In the genomic region with DNA sequence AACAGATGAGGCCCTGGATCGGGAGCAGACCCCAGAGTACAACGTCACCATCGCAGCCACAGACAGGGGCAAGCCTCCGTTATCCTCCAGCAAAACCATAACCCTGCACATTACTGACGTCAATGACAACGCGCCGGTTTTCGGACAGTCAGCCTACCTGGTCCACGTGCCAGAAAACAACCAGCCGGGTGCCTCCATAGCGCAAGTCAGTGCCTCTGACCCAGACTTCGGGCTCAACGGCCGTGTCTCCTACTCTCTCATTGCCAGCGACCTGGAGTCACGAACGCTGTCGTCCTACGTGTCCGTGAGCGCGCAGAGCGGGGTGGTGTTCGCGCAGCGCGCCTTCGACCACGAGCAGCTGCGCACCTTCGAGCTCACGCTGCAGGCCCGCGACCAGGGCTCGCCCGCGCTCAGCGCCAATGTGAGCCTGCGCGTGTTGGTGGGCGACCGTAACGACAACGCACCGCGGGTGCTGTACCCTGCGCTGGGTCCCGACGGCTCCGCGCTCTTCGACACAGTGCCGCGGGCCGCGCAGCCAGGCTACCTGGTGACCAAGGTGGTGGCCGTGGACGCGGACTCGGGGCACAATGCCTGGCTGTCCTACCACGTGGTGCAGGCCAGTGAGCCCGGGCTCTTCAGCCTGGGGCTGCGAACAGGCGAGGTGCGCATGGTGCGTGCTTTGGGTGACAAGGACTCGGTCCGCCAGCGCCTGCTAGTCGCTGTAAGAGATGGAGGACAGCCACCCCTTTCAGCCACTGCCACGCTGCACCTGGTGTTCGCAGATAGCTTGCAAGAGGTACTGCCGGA, we compare ENCODE assay signal across 24 cellular contexts. TPM values are rescaled to one million over a fixed set of nuclear protein-coding genes. Genes with fewer than 3 reads are reported as not detected.
DNase-seq lines count a peak whose midpoint lies in the region; ATAC-seq, FAIRE-seq and TF ChIP-seq lines count a peak whose summit lies in the region.
"Had no signal": no experiment of that assay in that cellular context is flagged by ENCODE, and none has a peak within 500 bp of the region (broad histone marks: within the 10 kb centered on the region; RNA-seq: fewer than 3 reads in every experiment).

No MANE protein-coding gene starts in this region.

- no peak overlapping the region for H2AFZ ChIP-seq in HepG2 (ENCODE audit: low read length)
- H2AFZ ChIP-seq: hepatocyte had no signal

- H3K27me3 Mint-ChIP-seq in activated CD8-positive, alpha-beta T cell treated with anti-CD3 and anti-CD28 coated beads, Interleukin-2, amount 10 ng/mL, durations not matched to agents 7 days and 5 days (ENCODE audit: low read depth) = peaks cover 68% of the 10 kb centered on the region
- peaks cover 72% of the 10 kb centered on the region for H3K27me3 Mint-ChIP-seq in activated CD8-positive, alpha-beta T cell treated with anti-CD3 and anti-CD28 coated beads for 36 hours
- H3K27me3 Mint-ChIP-seq in IgD-negative memory B cell = peaks cover 43% of the 10 kb centered on the region

- no peak for DNase-seq in activated CD8-positive, alpha-beta T cell treated with anti-CD3 and anti-CD28 coated beads, Interleukin-2, amount 10 ng/mL, durations not matched to agents 7 days and 5 days
- DNase-seq in activated CD8-positive, alpha-beta T cell treated with anti-CD3 and anti-CD28 coated beads for 36 hours = no peak
- DNase-seq in HepG2 (ENCODE audit: low spot score) (no peak), sciatic nerve (ENCODE audit: low spot score) (peak; percentile 52), small intestine (no peak), germinal center (ENCODE audit: low spot score) (no peak), GM19240 (ENCODE audit: insufficient read length, low spot score) (no peak)
- DNase-seq: activated gamma-delta T cell; body of pancreas; cortex of kidney; lower lobe of right lung; NCI-H1694 treated with DMSO at 0.1 percent for 48 hours; stimulated activated CD4-positive, alpha-beta T cell treated with anti-CD3 and anti-CD28 coated beads, Interleukin-4, amount 100 ng/mL, for 24 hours; T1000 had no signal

- H3K9me3 Mint-ChIP-seq in activated CD8-positive, alpha-beta T cell treated with anti-CD3 and anti-CD28 coated beads, Interleukin-2, amount 10 ng/mL, durations not matched to agents 7 days and 5 days (ENCODE audit: insufficient read depth) = peaks cover 24% of the 10 kb centered on the region
- H3K9me3 Mint-ChIP-seq in activated CD8-positive, alpha-beta T cell treated with anti-CD3 and anti-CD28 coated beads for 36 hours = peaks cover 35% of the 10 kb centered on the region
- peaks cover 17 to 42% (median 27%) of the 10 kb centered on the region in 3 donors for H3K9me3 Mint-ChIP-seq in IgD-negative memory B cell

- peaks cover 30% of the 10 kb centered on the region for H3K9me3 ChIP-seq in HepG2 (ENCODE audit: low read length)
- peaks cover 22% of the 10 kb centered on the region for H3K9me3 ChIP-seq in small intestine (ENCODE audit: control insufficient read depth, low read depth)

- WGBS in HepG2 (ENCODE audit: low lambda C conversion rate) = 88% methylated on average over 51 of the region's 74 CpGs
- WGBS in small intestine, 3 donors = 33 to 63% (median 57%) methylated on average over 73 to 74 of the region's 74 CpGs

- peaks cover 33% of the 10 kb centered on the region for H3K36me3 Mint-ChIP-seq in activated CD8-positive, alpha-beta T cell treated with anti-CD3 and anti-CD28 coated beads, Interleukin-2, amount 10 ng/mL, durations not matched to agents 7 days and 5 days (ENCODE audit: low read depth)
- H3K36me3 Mint-ChIP-seq in activated CD8-positive, alpha-beta T cell treated with anti-CD3 and anti-CD28 coated beads for 36 hours (ENCODE audit: low read depth) = peaks cover 35% of the 10 kb centered on the region
- H3K36me3 Mint-ChIP-seq in IgD-negative memory B cell = peaks cover 2% of the 10 kb centered on the region

- H3K27me3 ChIP-seq in HepG2 (ENCODE audit: control insufficient read depth in 1 of 2, insufficient read depth in 2 of 2, low read length in 2 of 2) (no peaks in the 10 kb centered on the region), small intestine (ENCODE audit: control insufficient read depth in 2 of 2, insufficient read depth in 2 of 2, low read length in 2 of 2) (peaks cover 0 to 30% of the 10 kb centered on the region in 2 donors)
- H3K27me3 ChIP-seq: body of pancreas, hepatocyte, SJSA1, vagina had no signal

- FAIRE-seq in HepG2 (lab: Jason Lieb, UNC) = no peak
- no peak for FAIRE-seq in small intestine (lab: Jason Lieb, UNC)
- FAIRE-seq: A549, endometrium, islet of Langerhans had no signal

- POLR2A ChIA-PET in activated CD8-positive, alpha-beta T cell treated with anti-CD3 and anti-CD28 coated beads, Interleukin-2, amount 10 ng/mL, durations not matched to agents 7 days and 5 days (lab: Charles Lee) = no interaction called here
- POLR2A ChIA-PET in activated CD8-positive, alpha-beta T cell treated with anti-CD3 and anti-CD28 coated beads for 36 hours (lab: Charles Lee) = no interaction called here
- POLR2A ChIA-PET in HepG2 (lab: Yijun Ruan, JAX) = no interaction called here

- no peak overlapping the region for H3K4me3 ChIP-seq in HepG2 (replicated peaks in 1 of 3; ENCODE audit: insufficient read depth in 1 of 3, low read depth in 2 of 3, low read length in 3 of 3)
- no peak overlapping the region for H3K4me3 ChIP-seq in small intestine (ENCODE audit: low read depth in 1 of 2, low read length in 2 of 2)
- H3K4me3 ChIP-seq: A549, body of pancreas, hepatocyte, lower lobe of right lung, SJSA1 had no signal

- no peak overlapping the region for H3K27ac ChIP-seq in HepG2 (ENCODE audit: extremely low read length, insufficient read depth, low read length)
- H3K27ac ChIP-seq in small intestine (ENCODE audit: low read depth in 1 of 2, low read length in 1 of 2) = no peak overlapping the region
- H3K27ac ChIP-seq: A549, body of pancreas, C4-2B, hepatocyte, HL-60, lower lobe of right lung, SJSA1, vagina had no signal

- peaks cover 15% of the 10 kb centered on the region for H3K4me1 Mint-ChIP-seq in activated CD8-positive, alpha-beta T cell treated with anti-CD3 and anti-CD28 coated beads, Interleukin-2, amount 10 ng/mL, durations not matched to agents 7 days and 5 days (ENCODE audit: low read depth)
- H3K4me1 Mint-ChIP-seq in activated CD8-positive, alpha-beta T cell treated with anti-CD3 and anti-CD28 coated beads for 36 hours (ENCODE audit: low read depth) = peaks cover 13% of the 10 kb centered on the region
- H3K4me1 Mint-ChIP-seq in IgD-negative memory B cell = peaks cover 12 to 29% (median 14%) of the 10 kb centered on the region in 3 donors

- no peaks in the 10 kb centered on the region for H4K20me1 ChIP-seq in HepG2 (ENCODE audit: insufficient read depth, low read length)

- H3K4me2 ChIP-seq in HepG2 (ENCODE audit: low read depth, low read length) = no peak overlapping the region
- H3K4me2 ChIP-seq: A549 had no signal

- CTCF ChIA-PET in activated CD8-positive, alpha-beta T cell treated with anti-CD3 and anti-CD28 coated beads, Interleukin-2, amount 10 ng/mL, durations not matched to agents 7 days and 5 days (lab: Charles Lee) = interaction anchor here (0.9 to 2.9 kb wide), 9 partner anchors 11 to 138 kb away, joined by 3 to 28 read pairs (median 8); a partner anchor contains a TSS
- CTCF ChIA-PET in activated CD8-positive, alpha-beta T cell treated with anti-CD3 and anti-CD28 coated beads for 36 hours (lab: Charles Lee) = interaction anchor here (0.9 to 6.5 kb wide), 9 partner anchors 11 to 145 kb away, joined by 3 to 71 read pairs (median 10); a partner anchor contains a TSS
- CTCF ChIA-PET in HepG2 (lab: Yijun Ruan, JAX; ENCODE audit: low intra/inter-chr PET ratio, low total read pairs) = no interaction called here

- no peak for TF ChIP-seq CTCF in activated CD8-positive, alpha-beta T cell treated with anti-CD3 and anti-CD28 coated beads for 36 hours (IDR thresholded peaks at IDR 0.05)
- no peak for TF ChIP-seq CTCF in HepG2 (CRISPR knock-in tag; IDR thresholded peaks at IDR 0.05)

- H3K79me2 ChIP-seq in HepG2 (ENCODE audit: insufficient read depth, low read length) = no peaks in the 10 kb centered on the region

- no peak for TF ChIP-seq RAD21 in HepG2 (CRISPR knock-in tag; IDR thresholded peaks at IDR 0.05)

- H3K36me3 ChIP-seq in HepG2 (replicated peaks in 1 of 2; ENCODE audit: control insufficient read depth in 1 of 2, insufficient read depth in 2 of 2, low read length in 2 of 2) = no peaks in the 10 kb centered on the region
- H3K36me3 ChIP-seq in small intestine (ENCODE audit: control insufficient read depth in 2 of 2, insufficient read depth in 2 of 2, low read length in 2 of 2) = no peaks in the 10 kb centered on the region
- H3K36me3 ChIP-seq: lower lobe of right lung, SJSA1 had no signal

- peak overlapping the region; percentile 13 for H3K4me3 Mint-ChIP-seq in activated CD8-positive, alpha-beta T cell treated with anti-CD3 and anti-CD28 coated beads, Interleukin-2, amount 10 ng/mL, durations not matched to agents 7 days and 5 days
- no peak overlapping the region for H3K4me3 Mint-ChIP-seq in activated CD8-positive, alpha-beta T cell treated with anti-CD3 and anti-CD28 coated beads for 36 hours
- peak overlapping the region in 1 of 4 donors; percentile 79 for H3K4me3 Mint-ChIP-seq in IgD-negative memory B cell

- in situ Hi-C loops in HepG2 (cut with HindIII; ENCODE audit: extremely low pct_ligation_motif_present, low pct_unique_long_range_greater_than_20kb) = loop anchor here (5.0 kb wide), 2 partner anchors 103 to 143 kb away; no protein-coding TSS in a partner anchor

- H3K9ac ChIP-seq in HepG2 (ENCODE audit: insufficient read depth, low read depth, low read length) = no peak overlapping the region

- peak overlapping the region; percentile 3 for H3K27ac Mint-ChIP-seq in activated CD8-positive, alpha-beta T cell treated with anti-CD3 and anti-CD28 coated beads, Interleukin-2, amount 10 ng/mL, durations not matched to agents 7 days and 5 days
- no peak overlapping the region for H3K27ac Mint-ChIP-seq in activated CD8-positive, alpha-beta T cell treated with anti-CD3 and anti-CD28 coated beads for 36 hours
- H3K27ac Mint-ChIP-seq in IgD-negative memory B cell = peak overlapping the region; percentile 28 to 81 (median 73)

- no peak for ATAC-seq in activated CD8-positive, alpha-beta T cell treated with anti-CD3 and anti-CD28 coated beads, Interleukin-2, amount 10 ng/mL, durations not matched to agents 7 days and 5 days
- no peak for ATAC-seq in activated CD8-positive, alpha-beta T cell treated with anti-CD3 and anti-CD28 coated beads for 36 hours
- ATAC-seq in HepG2 = no peak
- no peak for ATAC-seq in sciatic nerve
- ATAC-seq: A549; activated CD4-positive, CD25-positive, alpha-beta regulatory T cell treated with anti-CD3 and anti-CD28 coated beads, Interleukin-2, amount 50 U/mL, for 24 hours; body of pancreas; lower lobe of right lung had no signal

- intact Hi-C loops in activated CD8-positive, alpha-beta T cell treated with anti-CD3 and anti-CD28 coated beads for 36 hours (cut with micrococcal nuclease) = no loop called here
- intact Hi-C loops in HepG2 (cut with micrococcal nuclease; ENCODE audit: unreplicated experiment) (no loop called here), sciatic nerve (cut with DNase I) (no loop called here)

- TF ChIP-seq EP300 in HepG2 (IDR thresholded peaks at IDR 0.05; ENCODE audit: low read depth in 2 of 2, low read length in 2 of 2) (no peak), HepG2 (CRISPR knock-in tag; IDR thresholded peaks at IDR 0.05; ENCODE audit: borderline replicate concordance) (no peak)

- no TSS peak for BruUV-seq in HepG2 (replicated peaks; lab: Mats Ljungman, UMichigan)

- no peak for TF ChIP-seq POLR2A in HepG2 (IDR thresholded peaks at IDR 0.05; ENCODE audit: insufficient read depth in 1 of 2, low read depth in 2 of 2, low read length in 2 of 2)

- H3K4me1 ChIP-seq in HepG2 (ENCODE audit: insufficient read depth, low read length) (no peaks in the 10 kb centered on the region), small intestine (ENCODE audit: control insufficient read depth in 2 of 2, insufficient read depth in 1 of 2, low read depth in 1 of 2, low read length in 1 of 2) (no peaks in the 10 kb centered on the region)
- H3K4me1 ChIP-seq: A549, body of pancreas, lower lobe of right lung, SJSA1, vagina had no signal

RNA-seq across cellular contexts. Expression of a gene that starts 1.6 kb away (rescaled TPM):
- under 1 TPM in 1 of 2 experiments, not detected in 1; 0.05 TPM for total RNA-seq in activated CD8-positive, alpha-beta T cell treated with anti-CD3 and anti-CD28 coated beads, Interleukin-2, amount 10 ng/mL, durations not matched to agents 7 days and 5 days
- not detected for total RNA-seq in activated CD8-positive, alpha-beta T cell treated with anti-CD3 and anti-CD28 coated beads for 36 hours
- polyA plus RNA-seq in IgD-negative memory B cell (0.15 TPM), HepG2 (2011; rRNA removed) (0.04 and 0.05 TPM in 2 replicates), small intestine (1 to 10 TPM in 1 of 3 donors, not detected in 2; 1.0 TPM)
- total RNA-seq in HepG2 (2016; rRNA removed; fragmentation: Illumina TruSeq; extraction: Trizol) (0.24 TPM in 1 of 2 replicates, not detected in the other), sciatic nerve (7.8 TPM)
- total RNA-seq in HepG2 (2016; cell fraction: cytosol; rRNA removed; fragmentation: Illumina TruSeq; extraction: Trizol; ENCODE audit: low read depth) = not detected in 2 replicates
- 0.28 TPM in 1 of 2 replicates, not detected in the other for total RNA-seq in HepG2 (2016; cell fraction: insoluble cytoplasmic fraction; rRNA removed; fragmentation: Illumina TruSeq; extraction: Trizol)
- not detected in 2 replicates for total RNA-seq in HepG2 (2016; cell fraction: membrane; rRNA removed; fragmentation: Illumina TruSeq; extraction: Trizol)
- 0.84 and 0.94 TPM in 2 replicates for total RNA-seq in HepG2 (2016; cell fraction: nucleus; rRNA removed; fragmentation: Illumina TruSeq; extraction: Trizol)
- polyA plus RNA-seq in HepG2 (2011; cell fraction: cytosol; rRNA removed) = not detected in 2 replicates
- 0.43 and 0.45 TPM in 2 replicates for polyA plus RNA-seq in HepG2 (2011; cell fraction: nucleus; rRNA removed)
- 0.07 TPM in 1 of 2 replicates, not detected in the other for polyA plus RNA-seq in HepG2 (2012)
- polyA plus RNA-seq in HepG2 (2016; cell fraction: cytosol; fragmentation: Illumina TruSeq; extraction: Trizol; ENCODE audit: low read depth) = not detected in 2 replicates
- not detected in 2 replicates for polyA plus RNA-seq in HepG2 (2016; cell fraction: insoluble cytoplasmic fraction; fragmentation: Illumina TruSeq; extraction: Trizol; ENCODE audit: low read depth)
- polyA plus RNA-seq in HepG2 (2016; cell fraction: membrane; fragmentation: Illumina TruSeq; extraction: Trizol; ENCODE audit: low read depth) = not detected in 2 replicates
- polyA plus RNA-seq in HepG2 (2016; cell fraction: nucleus; fragmentation: Illumina TruSeq; extraction: Trizol; ENCODE audit: insufficient read depth, low read depth) = 0.23 TPM in 1 of 2 replicates, not detected in the other
- 0.09 and 0.50 TPM in 2 replicates for polyA minus RNA-seq in HepG2 (2011; rRNA and poly(A)+ RNA removed; ENCODE audit: low replicate concordance)
- not detected in 2 replicates for polyA minus RNA-seq in HepG2 (2011; cell fraction: cytosol; rRNA and poly(A)+ RNA removed)
- polyA minus RNA-seq in HepG2 (2011; cell fraction: nucleus; rRNA and poly(A)+ RNA removed) = 3.2 and 3.5 TPM in 2 replicates

RNA-seq across cellular contexts. Expression of a gene that starts 1.8 kb away (rescaled TPM):
- total RNA-seq in activated CD8-positive, alpha-beta T cell treated with anti-CD3 and anti-CD28 coated beads, Interleukin-2, amount 10 ng/mL, durations not matched to agents 7 days and 5 days = not detected
- total RNA-seq in activated CD8-positive, alpha-beta T cell treated with anti-CD3 and anti-CD28 coated beads for 36 hours = not detected
- polyA plus RNA-seq in IgD-negative memory B cell (0.21 TPM), HepG2 (2011; rRNA removed) (0.08 and 0.10 TPM in 2 replicates), small intestine (1 to 10 TPM in 1 of 3 donors, not detected in 2; 2.8 TPM)
- total RNA-seq in HepG2 (2016; rRNA removed; fragmentation: Illumina TruSeq; extraction: Trizol) (0.07 and 0.18 TPM in 2 replicates), sciatic nerve (18.9 TPM)
- not detected in 2 replicates for total RNA-seq in HepG2 (2016; cell fraction: cytosol; rRNA removed; fragmentation: Illumina TruSeq; extraction: Trizol; ENCODE audit: low read depth)
- 0.11 TPM in 1 of 2 replicates, not detected in the other for total RNA-seq in HepG2 (2016; cell fraction: insoluble cytoplasmic fraction; rRNA removed; fragmentation: Illumina TruSeq; extraction: Trizol)
- not detected in 2 replicates for total RNA-seq in HepG2 (2016; cell fraction: membrane; rRNA removed; fragmentation: Illumina TruSeq; extraction: Trizol)
- total RNA-seq in HepG2 (2016; cell fraction: nucleus; rRNA removed; fragmentation: Illumina TruSeq; extraction: Trizol) = 1.3 and 1.7 TPM in 2 replicates
- 0.04 and 0.06 TPM in 2 replicates for polyA plus RNA-seq in HepG2 (2011; cell fraction: cytosol; rRNA removed)
- 0.52 and 0.66 TPM in 2 replicates for polyA plus RNA-seq in HepG2 (2011; cell fraction: nucleus; rRNA removed)
- polyA plus RNA-seq in HepG2 (2012) = 0.04 and 0.07 TPM in 2 replicates
- polyA plus RNA-seq in HepG2 (2016; cell fraction: cytosol; fragmentation: Illumina TruSeq; extraction: Trizol; ENCODE audit: low read depth) = not detected in 2 replicates
- not detected in 2 replicates for polyA plus RNA-seq in HepG2 (2016; cell fraction: insoluble cytoplasmic fraction; fragmentation: Illumina TruSeq; extraction: Trizol; ENCODE audit: low read depth)
- not detected in 2 replicates for polyA plus RNA-seq in HepG2 (2016; cell fraction: membrane; fragmentation: Illumina TruSeq; extraction: Trizol; ENCODE audit: low read depth)
- polyA plus RNA-seq in HepG2 (2016; cell fraction: nucleus; fragmentation: Illumina TruSeq; extraction: Trizol; ENCODE audit: insufficient read depth, low read depth) = 0.12 and 0.21 TPM in 2 replicates
- polyA minus RNA-seq in HepG2 (2011; rRNA and poly(A)+ RNA removed; ENCODE audit: low replicate concordance) = 0.42 and 0.70 TPM in 2 replicates
- polyA minus RNA-seq in HepG2 (2011; cell fraction: cytosol; rRNA and poly(A)+ RNA removed) = 0.20 TPM in 1 of 2 replicates, not detected in the other
- polyA minus RNA-seq in HepG2 (2011; cell fraction: nucleus; rRNA and poly(A)+ RNA removed) = 3.5 and 4.1 TPM in 2 replicates

RNA-seq across cellular contexts. Expression of a gene that starts 6.5 kb away (rescaled TPM):
- total RNA-seq in activated CD8-positive, alpha-beta T cell treated with anti-CD3 and anti-CD28 coated beads, Interleukin-2, amount 10 ng/mL, durations not matched to agents 7 days and 5 days = not detected
- not detected for total RNA-seq in activated CD8-positive, alpha-beta T cell treated with anti-CD3 and anti-CD28 coated beads for 36 hours
- polyA plus RNA-seq in IgD-negative memory B cell = 0.15 TPM
- total RNA-seq in HepG2 (2016; rRNA removed; fragmentation: Illumina TruSeq; extraction: Trizol) = 0.06 and 0.18 TPM in 2 replicates
- total RNA-seq in HepG2 (2016; cell fraction: cytosol; rRNA removed; fragmentation: Illumina TruSeq; extraction: Trizol; ENCODE audit: low read depth) = not detected in 2 replicates
- total RNA-seq in HepG2 (2016; cell fraction: insoluble cytoplasmic fraction; rRNA removed; fragmentation: Illumina TruSeq; extraction: Trizol) = 0.22 TPM in 1 of 2 replicates, not detected in the other
- not detected in 2 replicates for total RNA-seq in HepG2 (2016; cell fraction: membrane; rRNA removed; fragmentation: Illumina TruSeq; extraction: Trizol)
- 1.1 and 1.5 TPM in 2 replicates for total RNA-seq in HepG2 (2016; cell fraction: nucleus; rRNA removed; fragmentation: Illumina TruSeq; extraction: Trizol)
- polyA plus RNA-seq in HepG2 (2011; rRNA removed) = 0.04 TPM in 2 replicates
- 0.01 and 0.04 TPM in 2 replicates for polyA plus RNA-seq in HepG2 (2011; cell fraction: cytosol; rRNA removed)
- polyA plus RNA-seq in HepG2 (2011; cell fraction: nucleus; rRNA removed) = 0.42 and 0.48 TPM in 2 replicates
- polyA plus RNA-seq in HepG2 (2012) = 0.03 TPM in 1 of 2 replicates, not detected in the other
- polyA plus RNA-seq in HepG2 (2016; cell fraction: cytosol; fragmentation: Illumina TruSeq; extraction: Trizol; ENCODE audit: low read depth) = not detected in 2 replicates
- not detected in 2 replicates for polyA plus RNA-seq in HepG2 (2016; cell fraction: insoluble cytoplasmic fraction; fragmentation: Illumina TruSeq; extraction: Trizol; ENCODE audit: low read depth)
- polyA plus RNA-seq in HepG2 (2016; cell fraction: membrane; fragmentation: Illumina TruSeq; extraction: Trizol; ENCODE audit: low read depth) = not detected in 2 replicates
- polyA plus RNA-seq in HepG2 (2016; cell fraction: nucleus; fragmentation: Illumina TruSeq; extraction: Trizol; ENCODE audit: insufficient read depth, low read depth) = not detected in 2 replicates
- polyA minus RNA-seq in HepG2 (2011; rRNA and poly(A)+ RNA removed; ENCODE audit: low replicate concordance) = 0.56 and 0.86 TPM in 2 replicates
- polyA minus RNA-seq in HepG2 (2011; cell fraction: cytosol; rRNA and poly(A)+ RNA removed) = not detected in 2 replicates
- polyA minus RNA-seq in HepG2 (2011; cell fraction: nucleus; rRNA and poly(A)+ RNA removed) = 2.3 and 2.9 TPM in 2 replicates
- 8.9 TPM for total RNA-seq in sciatic nerve
- polyA plus RNA-seq in small intestine = 1 to 10 TPM in 1 of 3 donors, under 1 TPM in 1, not detected in 1; 0.27 to 1.2 TPM

RNA-seq across cellular contexts. Expression of a gene that starts 11.0 kb away (rescaled TPM):
- not detected for total RNA-seq in activated CD8-positive, alpha-beta T cell treated with anti-CD3 and anti-CD28 coated beads, Interleukin-2, amount 10 ng/mL, durations not matched to agents 7 days and 5 days
- total RNA-seq in activated CD8-positive, alpha-beta T cell treated with anti-CD3 and anti-CD28 coated beads for 36 hours = not detected
- polyA plus RNA-seq in IgD-negative memory B cell (0.59 TPM), HepG2 (2011; rRNA removed) (0.03 and 0.07 TPM in 2 replicates), small intestine (1 to 10 TPM in 1 of 3 donors, under 1 TPM in 1, not detected in 1; 0.54 to 1.5 TPM)
- total RNA-seq in HepG2 (2016; rRNA removed; fragmentation: Illumina TruSeq; extraction: Trizol) (0.13 TPM in 1 of 2 replicates, not detected in the other), sciatic nerve (12.1 TPM)
- not detected in 2 replicates for total RNA-seq in HepG2 (2016; cell fraction: cytosol; rRNA removed; fragmentation: Illumina TruSeq; extraction: Trizol; ENCODE audit: low read depth)
- total RNA-seq in HepG2 (2016; cell fraction: insoluble cytoplasmic fraction; rRNA removed; fragmentation: Illumina TruSeq; extraction: Trizol) = 0.06 and 0.13 TPM in 2 replicates
- not detected in 2 replicates for total RNA-seq in HepG2 (2016; cell fraction: membrane; rRNA removed; fragmentation: Illumina TruSeq; extraction: Trizol)
- total RNA-seq in HepG2 (2016; cell fraction: nucleus; rRNA removed; fragmentation: Illumina TruSeq; extraction: Trizol) = 0.31 and 0.37 TPM in 2 replicates
- not detected in 2 replicates for polyA plus RNA-seq in HepG2 (2011; cell fraction: cytosol; rRNA removed)
- polyA plus RNA-seq in HepG2 (2011; cell fraction: nucleus; rRNA removed) = 0.42 and 0.54 TPM in 2 replicates
- polyA plus RNA-seq in HepG2 (2012) = not detected in 2 replicates
- polyA plus RNA-seq in HepG2 (2016; cell fraction: cytosol; fragmentation: Illumina TruSeq; extraction: Trizol; ENCODE audit: low read depth) = not detected in 2 replicates
- not detected in 2 replicates for polyA plus RNA-seq in HepG2 (2016; cell fraction: insoluble cytoplasmic fraction; fragmentation: Illumina TruSeq; extraction: Trizol; ENCODE audit: low read depth)
- not detected in 2 replicates for polyA plus RNA-seq in HepG2 (2016; cell fraction: membrane; fragmentation: Illumina TruSeq; extraction: Trizol; ENCODE audit: low read depth)
- not detected in 2 replicates for polyA plus RNA-seq in HepG2 (2016; cell fraction: nucleus; fragmentation: Illumina TruSeq; extraction: Trizol; ENCODE audit: insufficient read depth, low read depth)
- 0.26 TPM in 1 of 2 replicates, not detected in the other for polyA minus RNA-seq in HepG2 (2011; rRNA and poly(A)+ RNA removed; ENCODE audit: low replicate concordance)
- polyA minus RNA-seq in HepG2 (2011; cell fraction: cytosol; rRNA and poly(A)+ RNA removed) = not detected in 2 replicates
- 0.90 and 1.7 TPM in 2 replicates for polyA minus RNA-seq in HepG2 (2011; cell fraction: nucleus; rRNA and poly(A)+ RNA removed)

RNA-seq across cellular contexts. Expression of a gene that starts 11.5 kb away (rescaled TPM):
- not detected for total RNA-seq in activated CD8-positive, alpha-beta T cell treated with anti-CD3 and anti-CD28 coated beads, Interleukin-2, amount 10 ng/mL, durations not matched to agents 7 days and 5 days
- total RNA-seq in activated CD8-positive, alpha-beta T cell treated with anti-CD3 and anti-CD28 coated beads for 36 hours = under 1 TPM in 1 of 2 experiments, not detected in 1; 0.09 TPM
- polyA plus RNA-seq in IgD-negative memory B cell (0.39 TPM), HepG2 (2011; rRNA removed) (0.01 and 0.12 TPM in 2 replicates), small intestine (1 to 10 TPM in 1 of 3 donors, not detected in 2; 1.4 TPM)
- total RNA-seq in HepG2 (2016; rRNA removed; fragmentation: Illumina TruSeq; extraction: Trizol) (0.20 TPM in 1 of 2 replicates, not detected in the other), sciatic nerve (12.4 TPM)
- total RNA-seq in HepG2 (2016; cell fraction: cytosol; rRNA removed; fragmentation: Illumina TruSeq; extraction: Trizol; ENCODE audit: low read depth) = 0.20 TPM in 1 of 2 replicates, not detected in the other
- total RNA-seq in HepG2 (2016; cell fraction: insoluble cytoplasmic fraction; rRNA removed; fragmentation: Illumina TruSeq; extraction: Trizol) = 0.07 and 0.22 TPM in 2 replicates
- 0.09 and 0.10 TPM in 2 replicates for total RNA-seq in HepG2 (2016; cell fraction: membrane; rRNA removed; fragmentation: Illumina TruSeq; extraction: Trizol)
- total RNA-seq in HepG2 (2016; cell fraction: nucleus; rRNA removed; fragmentation: Illumina TruSeq; extraction: Trizol) = 0.75 and 1.3 TPM in 2 replicates
- polyA plus RNA-seq in HepG2 (2011; cell fraction: cytosol; rRNA removed) = 0.03 and 0.04 TPM in 2 replicates
- 0.50 and 0.58 TPM in 2 replicates for polyA plus RNA-seq in HepG2 (2011; cell fraction: nucleus; rRNA removed)
- 0.05 and 0.07 TPM in 2 replicates for polyA plus RNA-seq in HepG2 (2012)
- polyA plus RNA-seq in HepG2 (2016; cell fraction: cytosol; fragmentation: Illumina TruSeq; extraction: Trizol; ENCODE audit: low read depth) = not detected in 2 replicates
- not detected in 2 replicates for polyA plus RNA-seq in HepG2 (2016; cell fraction: insoluble cytoplasmic fraction; fragmentation: Illumina TruSeq; extraction: Trizol; ENCODE audit: low read depth)
- not detected in 2 replicates for polyA plus RNA-seq in HepG2 (2016; cell fraction: membrane; fragmentation: Illumina TruSeq; extraction: Trizol; ENCODE audit: low read depth)
- polyA plus RNA-seq in HepG2 (2016; cell fraction: nucleus; fragmentation: Illumina TruSeq; extraction: Trizol; ENCODE audit: insufficient read depth, low read depth) = 0.10 and 0.24 TPM in 2 replicates
- 0.60 TPM in 1 of 2 replicates, not detected in the other for polyA minus RNA-seq in HepG2 (2011; rRNA and poly(A)+ RNA removed; ENCODE audit: low replicate concordance)
- 0.20 TPM in 1 of 2 replicates, not detected in the other for polyA minus RNA-seq in HepG2 (2011; cell fraction: cytosol; rRNA and poly(A)+ RNA removed)
- 2.7 and 2.9 TPM in 2 replicates for polyA minus RNA-seq in HepG2 (2011; cell fraction: nucleus; rRNA and poly(A)+ RNA removed)
